ENCODE assay signal across 1 cellular context in the genomic region with DNA sequence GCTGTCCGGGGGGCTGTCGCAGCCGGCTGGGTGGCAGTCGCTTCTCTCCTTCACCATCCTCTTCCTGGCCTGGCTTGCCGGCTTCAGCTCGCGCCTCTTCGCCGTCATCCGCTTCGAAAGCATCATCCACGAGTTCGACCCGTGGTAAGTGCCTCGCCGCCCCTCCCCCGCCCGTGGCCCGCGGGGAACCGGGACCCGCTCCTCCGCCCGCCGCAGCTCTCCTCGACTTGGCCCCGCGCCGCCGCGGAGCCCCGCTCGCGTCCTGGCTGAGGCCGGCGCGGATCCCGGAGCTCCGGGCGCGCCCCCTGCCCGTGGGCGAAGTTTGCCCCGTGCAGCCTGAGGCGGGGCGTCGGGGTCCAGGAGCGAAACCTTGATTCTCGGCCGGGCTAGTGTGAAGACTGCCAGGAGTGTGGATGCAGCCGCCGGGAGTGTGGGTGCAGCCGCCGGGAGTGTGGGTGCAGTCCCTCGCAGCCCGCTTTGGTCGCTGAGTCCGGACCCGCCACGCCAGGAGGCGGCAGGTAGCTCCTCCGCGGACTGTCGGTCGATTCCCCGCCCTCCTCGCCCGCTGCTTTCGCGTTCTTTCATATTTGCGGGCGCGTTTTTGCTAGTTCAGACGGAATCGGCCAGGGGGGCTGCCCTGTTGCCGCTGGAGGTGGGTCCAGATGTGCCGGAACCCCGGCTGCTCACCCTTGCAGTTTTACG.
A peak's percentile ranks its signal among the peaks of the same experiment; 100 is the strongest.
TF ChIP-seq lines count a peak whose summit lies in the region.

No MANE protein-coding gene starts in this region.

TF ChIP-seq in HepG2, 621 proteins besides CTCF, POLR2A, EP300 and RAD21 (continued from another document and continues in another):
- TF ChIP-seq, protein P1, sequence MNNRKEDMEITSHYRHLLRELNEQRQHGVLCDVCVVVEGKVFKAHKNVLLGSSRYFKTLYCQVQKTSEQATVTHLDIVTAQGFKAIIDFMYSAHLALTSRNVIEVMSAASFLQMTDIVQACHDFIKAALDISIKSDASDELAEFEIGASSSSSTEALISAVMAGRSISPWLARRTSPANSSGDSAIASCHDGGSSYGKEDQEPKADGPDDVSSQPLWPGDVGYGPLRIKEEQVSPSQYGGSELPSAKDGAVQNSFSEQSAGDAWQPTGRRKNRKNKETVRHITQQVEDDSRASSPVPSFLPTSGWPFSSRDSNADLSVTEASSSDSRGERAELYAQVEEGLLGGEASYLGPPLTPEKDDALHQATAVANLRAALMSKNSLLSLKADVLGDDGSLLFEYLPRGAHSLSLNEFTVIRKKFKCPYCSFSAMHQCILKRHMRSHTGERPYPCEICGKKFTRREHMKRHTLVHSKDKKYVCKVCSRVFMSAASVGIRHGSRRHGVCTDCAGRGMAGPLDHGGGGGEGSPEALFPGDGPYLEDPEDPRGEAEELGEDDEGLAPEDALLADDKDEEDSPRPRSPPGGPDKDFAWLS (CRISPR knock-in tag; IDR thresholded peaks at IDR 0.05; ENCODE audit: borderline replicate concordance): no peak
- TF ChIP-seq, protein P2, sequence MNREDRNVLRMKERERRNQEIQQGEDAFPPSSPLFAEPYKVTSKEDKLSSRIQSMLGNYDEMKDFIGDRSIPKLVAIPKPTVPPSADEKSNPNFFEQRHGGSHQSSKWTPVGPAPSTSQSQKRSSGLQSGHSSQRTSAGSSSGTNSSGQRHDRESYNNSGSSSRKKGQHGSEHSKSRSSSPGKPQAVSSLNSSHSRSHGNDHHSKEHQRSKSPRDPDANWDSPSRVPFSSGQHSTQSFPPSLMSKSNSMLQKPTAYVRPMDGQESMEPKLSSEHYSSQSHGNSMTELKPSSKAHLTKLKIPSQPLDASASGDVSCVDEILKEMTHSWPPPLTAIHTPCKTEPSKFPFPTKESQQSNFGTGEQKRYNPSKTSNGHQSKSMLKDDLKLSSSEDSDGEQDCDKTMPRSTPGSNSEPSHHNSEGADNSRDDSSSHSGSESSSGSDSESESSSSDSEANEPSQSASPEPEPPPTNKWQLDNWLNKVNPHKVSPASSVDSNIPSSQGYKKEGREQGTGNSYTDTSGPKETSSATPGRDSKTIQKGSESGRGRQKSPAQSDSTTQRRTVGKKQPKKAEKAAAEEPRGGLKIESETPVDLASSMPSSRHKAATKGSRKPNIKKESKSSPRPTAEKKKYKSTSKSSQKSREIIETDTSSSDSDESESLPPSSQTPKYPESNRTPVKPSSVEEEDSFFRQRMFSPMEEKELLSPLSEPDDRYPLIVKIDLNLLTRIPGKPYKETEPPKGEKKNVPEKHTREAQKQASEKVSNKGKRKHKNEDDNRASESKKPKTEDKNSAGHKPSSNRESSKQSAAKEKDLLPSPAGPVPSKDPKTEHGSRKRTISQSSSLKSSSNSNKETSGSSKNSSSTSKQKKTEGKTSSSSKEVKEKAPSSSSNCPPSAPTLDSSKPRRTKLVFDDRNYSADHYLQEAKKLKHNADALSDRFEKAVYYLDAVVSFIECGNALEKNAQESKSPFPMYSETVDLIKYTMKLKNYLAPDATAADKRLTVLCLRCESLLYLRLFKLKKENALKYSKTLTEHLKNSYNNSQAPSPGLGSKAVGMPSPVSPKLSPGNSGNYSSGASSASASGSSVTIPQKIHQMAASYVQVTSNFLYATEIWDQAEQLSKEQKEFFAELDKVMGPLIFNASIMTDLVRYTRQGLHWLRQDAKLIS (CRISPR knock-in tag; IDR thresholded peaks at IDR 0.05): no peak
- TF ChIP-seq ASH2L (IDR thresholded peaks at IDR 0.05; ENCODE audit: insufficient read length, low read depth, low read length): peak; percentile 15
- no peak for TF ChIP-seq ZNF296 (CRISPR knock-in tag; conservative IDR thresholded peaks at IDR 0.05)
- TF ChIP-seq, protein P3, sequence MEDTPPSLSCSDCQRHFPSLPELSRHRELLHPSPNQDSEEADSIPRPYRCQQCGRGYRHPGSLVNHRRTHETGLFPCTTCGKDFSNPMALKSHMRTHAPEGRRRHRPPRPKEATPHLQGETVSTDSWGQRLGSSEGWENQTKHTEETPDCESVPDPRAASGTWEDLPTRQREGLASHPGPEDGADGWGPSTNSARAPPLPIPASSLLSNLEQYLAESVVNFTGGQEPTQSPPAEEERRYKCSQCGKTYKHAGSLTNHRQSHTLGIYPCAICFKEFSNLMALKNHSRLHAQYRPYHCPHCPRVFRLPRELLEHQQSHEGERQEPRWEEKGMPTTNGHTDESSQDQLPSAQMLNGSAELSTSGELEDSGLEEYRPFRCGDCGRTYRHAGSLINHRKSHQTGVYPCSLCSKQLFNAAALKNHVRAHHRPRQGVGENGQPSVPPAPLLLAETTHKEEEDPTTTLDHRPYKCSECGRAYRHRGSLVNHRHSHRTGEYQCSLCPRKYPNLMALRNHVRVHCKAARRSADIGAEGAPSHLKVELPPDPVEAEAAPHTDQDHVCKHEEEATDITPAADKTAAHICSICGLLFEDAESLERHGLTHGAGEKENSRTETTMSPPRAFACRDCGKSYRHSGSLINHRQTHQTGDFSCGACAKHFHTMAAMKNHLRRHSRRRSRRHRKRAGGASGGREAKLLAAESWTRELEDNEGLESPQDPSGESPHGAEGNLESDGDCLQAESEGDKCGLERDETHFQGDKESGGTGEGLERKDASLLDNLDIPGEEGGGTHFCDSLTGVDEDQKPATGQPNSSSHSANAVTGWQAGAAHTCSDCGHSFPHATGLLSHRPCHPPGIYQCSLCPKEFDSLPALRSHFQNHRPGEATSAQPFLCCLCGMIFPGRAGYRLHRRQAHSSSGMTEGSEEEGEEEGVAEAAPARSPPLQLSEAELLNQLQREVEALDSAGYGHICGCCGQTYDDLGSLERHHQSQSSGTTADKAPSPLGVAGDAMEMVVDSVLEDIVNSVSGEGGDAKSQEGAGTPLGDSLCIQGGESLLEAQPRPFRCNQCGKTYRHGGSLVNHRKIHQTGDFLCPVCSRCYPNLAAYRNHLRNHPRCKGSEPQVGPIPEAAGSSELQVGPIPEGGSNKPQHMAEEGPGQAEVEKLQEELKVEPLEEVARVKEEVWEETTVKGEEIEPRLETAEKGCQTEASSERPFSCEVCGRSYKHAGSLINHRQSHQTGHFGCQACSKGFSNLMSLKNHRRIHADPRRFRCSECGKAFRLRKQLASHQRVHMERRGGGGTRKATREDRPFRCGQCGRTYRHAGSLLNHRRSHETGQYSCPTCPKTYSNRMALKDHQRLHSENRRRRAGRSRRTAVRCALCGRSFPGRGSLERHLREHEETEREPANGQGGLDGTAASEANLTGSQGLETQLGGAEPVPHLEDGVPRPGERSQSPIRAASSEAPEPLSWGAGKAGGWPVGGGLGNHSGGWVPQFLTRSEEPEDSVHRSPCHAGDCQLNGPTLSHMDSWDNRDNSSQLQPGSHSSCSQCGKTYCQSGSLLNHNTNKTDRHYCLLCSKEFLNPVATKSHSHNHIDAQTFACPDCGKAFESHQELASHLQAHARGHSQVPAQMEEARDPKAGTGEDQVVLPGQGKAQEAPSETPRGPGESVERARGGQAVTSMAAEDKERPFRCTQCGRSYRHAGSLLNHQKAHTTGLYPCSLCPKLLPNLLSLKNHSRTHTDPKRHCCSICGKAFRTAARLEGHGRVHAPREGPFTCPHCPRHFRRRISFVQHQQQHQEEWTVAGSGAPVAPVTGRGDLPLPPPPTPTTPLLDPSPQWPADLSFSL (CRISPR knock-in tag; IDR thresholded peaks at IDR 0.05): no peak
- TF ChIP-seq, protein P4, sequence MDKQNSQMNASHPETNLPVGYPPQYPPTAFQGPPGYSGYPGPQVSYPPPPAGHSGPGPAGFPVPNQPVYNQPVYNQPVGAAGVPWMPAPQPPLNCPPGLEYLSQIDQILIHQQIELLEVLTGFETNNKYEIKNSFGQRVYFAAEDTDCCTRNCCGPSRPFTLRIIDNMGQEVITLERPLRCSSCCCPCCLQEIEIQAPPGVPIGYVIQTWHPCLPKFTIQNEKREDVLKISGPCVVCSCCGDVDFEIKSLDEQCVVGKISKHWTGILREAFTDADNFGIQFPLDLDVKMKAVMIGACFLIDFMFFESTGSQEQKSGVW (CRISPR knock-in tag; IDR thresholded peaks at IDR 0.05; ENCODE audit: borderline replicate concordance): no peak
- TF ChIP-seq, protein P5, sequence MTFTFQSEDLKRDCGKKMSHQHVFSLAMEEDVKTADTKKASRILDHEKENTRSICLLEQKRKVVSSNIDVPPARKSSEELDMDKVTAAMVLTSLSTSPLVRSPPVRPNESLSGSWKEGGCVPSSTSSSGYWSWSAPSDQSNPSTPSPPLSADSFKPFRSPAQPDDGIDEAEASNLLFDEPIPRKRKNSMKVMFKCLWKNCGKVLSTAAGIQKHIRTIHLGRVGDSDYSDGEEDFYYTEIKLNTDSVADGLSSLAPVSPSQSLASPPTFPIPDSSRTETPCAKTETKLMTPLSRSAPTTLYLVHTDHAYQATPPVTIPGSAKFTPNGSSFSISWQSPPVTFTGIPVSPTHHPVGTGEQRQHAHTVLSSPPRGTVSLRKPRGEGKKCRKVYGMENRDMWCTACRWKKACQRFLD (CRISPR knock-in tag; IDR thresholded peaks at IDR 0.05; ENCODE audit: borderline replicate concordance): no peak
- TF ChIP-seq KAT2B (IDR thresholded peaks at IDR 0.05; ENCODE audit: borderline replicate concordance, low read depth, low read length): no peak
- TF ChIP-seq, protein P6, sequence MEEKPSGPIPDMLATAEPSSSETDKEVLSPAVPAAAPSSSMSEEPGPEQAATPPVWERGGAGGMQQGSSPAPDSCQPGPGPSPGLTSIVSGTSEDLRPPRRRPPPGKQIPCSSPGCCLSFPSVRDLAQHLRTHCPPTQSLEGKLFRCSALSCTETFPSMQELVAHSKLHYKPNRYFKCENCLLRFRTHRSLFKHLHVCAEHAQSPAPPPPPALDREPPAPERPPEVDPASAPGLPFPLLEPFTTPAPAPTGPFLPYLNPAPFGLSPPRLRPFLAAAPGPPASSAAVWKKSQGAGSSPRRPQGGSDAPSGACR (CRISPR knock-in tag; IDR thresholded peaks at IDR 0.05): 0 out of 2 replicates have a peak, but pooled peaks have one; percentile 56
- TF ChIP-seq NPAS2 (CRISPR knock-in tag; IDR thresholded peaks at IDR 0.05; ENCODE audit: borderline replicate concordance): no peak
- TF ChIP-seq RAD51 (IDR thresholded peaks at IDR 0.05; ENCODE audit: borderline replicate concordance): no peak
- TF ChIP-seq, protein P7, sequence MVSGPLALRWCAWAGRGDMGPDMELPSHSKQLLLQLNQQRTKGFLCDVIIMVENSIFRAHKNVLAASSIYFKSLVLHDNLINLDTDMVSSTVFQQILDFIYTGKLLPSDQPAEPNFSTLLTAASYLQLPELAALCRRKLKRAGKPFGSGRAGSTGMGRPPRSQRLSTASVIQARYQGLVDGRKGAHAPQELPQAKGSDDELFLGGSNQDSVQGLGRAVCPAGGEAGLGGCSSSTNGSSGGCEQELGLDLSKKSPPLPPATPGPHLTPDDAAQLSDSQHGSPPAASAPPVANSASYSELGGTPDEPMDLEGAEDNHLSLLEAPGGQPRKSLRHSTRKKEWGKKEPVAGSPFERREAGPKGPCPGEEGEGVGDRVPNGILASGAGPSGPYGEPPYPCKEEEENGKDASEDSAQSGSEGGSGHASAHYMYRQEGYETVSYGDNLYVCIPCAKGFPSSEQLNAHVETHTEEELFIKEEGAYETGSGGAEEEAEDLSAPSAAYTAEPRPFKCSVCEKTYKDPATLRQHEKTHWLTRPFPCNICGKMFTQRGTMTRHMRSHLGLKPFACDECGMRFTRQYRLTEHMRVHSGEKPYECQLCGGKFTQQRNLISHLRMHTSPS (CRISPR knock-in tag; IDR thresholded peaks at IDR 0.05; ENCODE audit: low read depth): no peak
- no peak for TF ChIP-seq NFE2L1 (CRISPR knock-in tag; IDR thresholded peaks at IDR 0.05; ENCODE audit: borderline replicate concordance)
- TF ChIP-seq, protein P8, sequence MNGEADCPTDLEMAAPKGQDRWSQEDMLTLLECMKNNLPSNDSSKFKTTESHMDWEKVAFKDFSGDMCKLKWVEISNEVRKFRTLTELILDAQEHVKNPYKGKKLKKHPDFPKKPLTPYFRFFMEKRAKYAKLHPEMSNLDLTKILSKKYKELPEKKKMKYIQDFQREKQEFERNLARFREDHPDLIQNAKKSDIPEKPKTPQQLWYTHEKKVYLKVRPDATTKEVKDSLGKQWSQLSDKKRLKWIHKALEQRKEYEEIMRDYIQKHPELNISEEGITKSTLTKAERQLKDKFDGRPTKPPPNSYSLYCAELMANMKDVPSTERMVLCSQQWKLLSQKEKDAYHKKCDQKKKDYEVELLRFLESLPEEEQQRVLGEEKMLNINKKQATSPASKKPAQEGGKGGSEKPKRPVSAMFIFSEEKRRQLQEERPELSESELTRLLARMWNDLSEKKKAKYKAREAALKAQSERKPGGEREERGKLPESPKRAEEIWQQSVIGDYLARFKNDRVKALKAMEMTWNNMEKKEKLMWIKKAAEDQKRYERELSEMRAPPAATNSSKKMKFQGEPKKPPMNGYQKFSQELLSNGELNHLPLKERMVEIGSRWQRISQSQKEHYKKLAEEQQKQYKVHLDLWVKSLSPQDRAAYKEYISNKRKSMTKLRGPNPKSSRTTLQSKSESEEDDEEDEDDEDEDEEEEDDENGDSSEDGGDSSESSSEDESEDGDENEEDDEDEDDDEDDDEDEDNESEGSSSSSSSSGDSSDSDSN (CRISPR knock-in tag; IDR thresholded peaks at IDR 0.05): peak; percentile 81; the same call in 1 of the 2 replicates
- TF ChIP-seq ZNF383 (CRISPR knock-in tag; IDR thresholded peaks at IDR 0.05; ENCODE audit: borderline replicate concordance): no peak
- TF ChIP-seq ZSCAN29 (CRISPR knock-in tag; conservative IDR thresholded peaks at IDR 0.05): no peak
- TF ChIP-seq, protein P9, sequence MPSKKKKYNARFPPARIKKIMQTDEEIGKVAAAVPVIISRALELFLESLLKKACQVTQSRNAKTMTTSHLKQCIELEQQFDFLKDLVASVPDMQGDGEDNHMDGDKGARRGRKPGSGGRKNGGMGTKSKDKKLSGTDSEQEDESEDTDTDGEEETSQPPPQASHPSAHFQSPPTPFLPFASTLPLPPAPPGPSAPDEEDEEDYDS (CRISPR knock-in tag; IDR thresholded peaks at IDR 0.05): no peak
- TF ChIP-seq ZNF207 (IDR thresholded peaks at IDR 0.05; ENCODE audit: borderline replicate concordance): no peak
- TF ChIP-seq CBX2 (IDR thresholded peaks at IDR 0.05; ENCODE audit: low read depth, low read length): no peak
- TF ChIP-seq CBX2 (CRISPR knock-in tag; IDR thresholded peaks at IDR 0.05; ENCODE audit: low read depth): no peak
- TF ChIP-seq YY1 (IDR thresholded peaks at IDR 0.05; ENCODE audit: insufficient read depth, insufficient replicate concordance, low read depth, low read length): peak; percentile 36
- TF ChIP-seq ZFP41 (CRISPR knock-in tag; IDR thresholded peaks at IDR 0.05; ENCODE audit: borderline replicate concordance): no peak
- TF ChIP-seq, protein P10, sequence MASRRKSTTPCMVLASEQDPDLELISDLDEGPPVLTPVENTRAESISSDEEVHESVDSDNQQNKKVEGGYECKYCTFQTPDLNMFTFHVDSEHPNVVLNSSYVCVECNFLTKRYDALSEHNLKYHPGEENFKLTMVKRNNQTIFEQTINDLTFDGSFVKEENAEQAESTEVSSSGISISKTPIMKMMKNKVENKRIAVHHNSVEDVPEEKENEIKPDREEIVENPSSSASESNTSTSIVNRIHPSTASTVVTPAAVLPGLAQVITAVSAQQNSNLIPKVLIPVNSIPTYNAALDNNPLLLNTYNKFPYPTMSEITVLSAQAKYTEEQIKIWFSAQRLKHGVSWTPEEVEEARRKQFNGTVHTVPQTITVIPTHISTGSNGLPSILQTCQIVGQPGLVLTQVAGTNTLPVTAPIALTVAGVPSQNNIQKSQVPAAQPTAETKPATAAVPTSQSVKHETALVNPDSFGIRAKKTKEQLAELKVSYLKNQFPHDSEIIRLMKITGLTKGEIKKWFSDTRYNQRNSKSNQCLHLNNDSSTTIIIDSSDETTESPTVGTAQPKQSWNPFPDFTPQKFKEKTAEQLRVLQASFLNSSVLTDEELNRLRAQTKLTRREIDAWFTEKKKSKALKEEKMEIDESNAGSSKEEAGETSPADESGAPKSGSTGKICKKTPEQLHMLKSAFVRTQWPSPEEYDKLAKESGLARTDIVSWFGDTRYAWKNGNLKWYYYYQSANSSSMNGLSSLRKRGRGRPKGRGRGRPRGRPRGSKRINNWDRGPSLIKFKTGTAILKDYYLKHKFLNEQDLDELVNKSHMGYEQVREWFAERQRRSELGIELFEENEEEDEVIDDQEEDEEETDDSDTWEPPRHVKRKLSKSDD (CRISPR knock-in tag; IDR thresholded peaks at IDR 0.05; ENCODE audit: low read depth): no peak
- no peak for TF ChIP-seq EED (CRISPR knock-in tag; IDR thresholded peaks at IDR 0.05)
- no peak for TF ChIP-seq ZNF780A (CRISPR knock-in tag; IDR thresholded peaks at IDR 0.05)
- TF ChIP-seq NCOR1 (IDR thresholded peaks at IDR 0.05; ENCODE audit: borderline replicate concordance, low read length): no peak
- TF ChIP-seq ZNF768 (CRISPR knock-in tag; IDR thresholded peaks at IDR 0.05): peak; percentile 42; the same call in 1 of the 2 replicates
